In the genomic region with DNA sequence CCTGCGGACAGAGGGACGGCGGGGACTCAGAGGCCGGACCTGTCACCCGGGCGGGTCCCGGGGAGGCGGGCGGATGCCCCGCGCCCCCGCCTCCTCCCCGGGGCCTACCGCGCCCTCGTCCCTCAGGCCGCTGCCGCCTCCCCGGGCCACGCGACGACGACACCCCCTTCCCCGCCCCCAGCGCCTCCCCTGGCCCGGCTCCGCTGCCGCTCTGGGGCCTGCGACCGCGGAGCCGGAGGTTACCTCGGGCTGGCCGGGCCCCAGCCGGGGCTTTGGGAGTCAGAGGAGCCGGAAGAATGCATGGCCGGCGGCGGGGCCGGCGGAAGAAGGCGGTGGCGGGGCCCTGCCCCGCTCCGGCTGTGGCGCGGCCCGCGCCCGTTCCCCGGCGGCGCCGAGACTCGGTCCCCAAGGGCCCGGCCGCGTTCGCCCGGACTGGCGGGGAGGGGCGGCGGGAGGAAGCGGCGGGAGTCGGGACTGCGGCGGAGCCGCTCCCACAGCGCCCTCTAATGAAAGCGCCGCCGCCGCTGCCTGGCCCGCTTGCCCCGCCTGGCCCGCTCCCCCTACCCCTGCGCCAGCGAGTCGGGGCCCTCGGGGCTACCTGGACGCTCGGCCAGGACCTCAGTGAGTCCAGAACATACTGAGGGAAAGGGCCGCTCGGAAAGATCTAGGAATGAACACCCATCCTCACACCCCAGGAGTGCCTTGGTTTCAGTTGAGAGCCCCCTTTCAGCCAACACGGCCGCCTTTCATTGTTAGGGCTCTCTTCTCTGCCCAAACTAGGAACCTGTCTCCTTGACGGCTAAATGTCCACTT, we compare ENCODE assay signal across 8 cellular contexts. TPM values are rescaled to one million over a fixed set of nuclear protein-coding genes. Genes with fewer than 3 reads are reported as not detected.
DNase-seq lines count a peak whose midpoint lies in the region; ATAC-seq and TF ChIP-seq lines count a peak whose summit lies in the region.

A gene with protein sequence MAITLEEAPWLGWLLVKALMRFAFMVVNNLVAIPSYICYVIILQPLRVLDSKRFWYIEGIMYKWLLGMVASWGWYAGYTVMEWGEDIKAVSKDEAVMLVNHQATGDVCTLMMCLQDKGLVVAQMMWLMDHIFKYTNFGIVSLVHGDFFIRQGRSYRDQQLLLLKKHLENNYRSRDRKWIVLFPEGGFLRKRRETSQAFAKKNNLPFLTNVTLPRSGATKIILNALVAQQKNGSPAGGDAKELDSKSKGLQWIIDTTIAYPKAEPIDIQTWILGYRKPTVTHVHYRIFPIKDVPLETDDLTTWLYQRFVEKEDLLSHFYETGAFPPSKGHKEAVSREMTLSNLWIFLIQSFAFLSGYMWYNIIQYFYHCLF (minus strand): TSS at position 434 of the 813 bp plus-strand sequence. CDS start 1,467 bp downstream, outside the sequence.

- TF ChIP-seq CTCF in foreskin fibroblast (IDR thresholded peaks at IDR 0.05; ENCODE audit: low read depth, low read length) (peak; percentile 51), neural progenitor cell (IDR thresholded peaks at IDR 0.05) (peak; percentile 48)

- peak within 1 kb of the TSS; percentile 61 to 77 for H3K4me3 ChIP-seq in foreskin fibroblast (ENCODE audit: low read depth in 1 of 2, low read length in 2 of 2)
- peak within 1 kb of the TSS; percentile 81 for H3K4me3 ChIP-seq in neural progenitor cell
- peak within 1 kb of the TSS; percentile 79 to 88 (median 79) for H3K4me3 ChIP-seq in subcutaneous abdominal adipose tissue (ENCODE audit: low read depth in 1 of 5, low read length in 5 of 5)

- peak within 1 kb of the TSS; percentile 94 for H3K4me3 Mint-ChIP-seq in neural progenitor cell

- H3K4me2 ChIP-seq in neural progenitor cell, result peak within 1 kb of the TSS; percentile 85

- H3K4me1 ChIP-seq in neural progenitor cell, result peaks cover 7% of the 10 kb centered on the region
- H3K4me1 ChIP-seq in subcutaneous abdominal adipose tissue (ENCODE audit: control insufficient read depth in 5 of 5, insufficient read depth in 5 of 5, low read length in 5 of 5), result peaks cover 0 to 48% (median 29%) of the 10 kb centered on the region in 5 donors

- DNase-seq in DMS153 treated with DMSO at 0.1 percent for 48 hours (lab: John Stamatoyannopoulos, UW; ENCODE audit: unreplicated experiment) (peak; percentile 88), HuH-7.5 (ENCODE audit: low spot score) (peak; percentile 63), SIG-M5 (lab: John Stamatoyannopoulos, UW) (peak; percentile 23), activated gamma-delta T cell treated with Interleukin-2 at 50 U/mL for 16 hours (peak; percentile 66), foreskin fibroblast (peak; percentile 61 to 89), neural progenitor cell (ENCODE audit: low spot score) (peak; percentile 93)

- H3K27ac Mint-ChIP-seq in neural progenitor cell, result peak within 1 kb of the TSS; percentile 86

- peaks cover 3% of the 10 kb centered on the region for H3F3A ChIP-seq in neural progenitor cell (ENCODE audit: low read depth)

- H3K9me3 Mint-ChIP-seq in neural progenitor cell, result no peaks in the 10 kb centered on the region

- no peaks in the 10 kb centered on the region for H3K36me3 Mint-ChIP-seq in neural progenitor cell

- peaks cover 11% of the 10 kb centered on the region for H3K4me1 Mint-ChIP-seq in neural progenitor cell

- peak; percentile 70 for ATAC-seq in GM21447 (IDR thresholded peaks at IDR 0.05; ENCODE audit: unreplicated experiment)

- no peak within 1 kb of the TSS for H3K27ac ChIP-seq in neural progenitor cell
- peak within 1 kb of the TSS; percentile 88 for H3K27ac ChIP-seq in subcutaneous abdominal adipose tissue (ENCODE audit: low read depth, low read length)

- H4K20me1 ChIP-seq in neural progenitor cell (ENCODE audit: low read depth), result peaks cover 14% of the 10 kb centered on the region

- no peaks in the 10 kb centered on the region for H3K9me3 ChIP-seq in neural progenitor cell (ENCODE audit: low read depth)
- no peaks in the 10 kb centered on the region for H3K9me3 ChIP-seq in subcutaneous abdominal adipose tissue (ENCODE audit: control insufficient read depth in 5 of 5, low read length in 5 of 5)

- H3K36me3 ChIP-seq in neural progenitor cell (no peaks in the 10 kb centered on the region), subcutaneous abdominal adipose tissue (ENCODE audit: control insufficient read depth in 5 of 5, insufficient read depth in 5 of 5, low read length in 5 of 5) (peaks cover 0 to 6% (median 0%) of the 10 kb centered on the region in 5 donors)

- H3K9ac ChIP-seq in neural progenitor cell (no peak within 1 kb of the TSS), subcutaneous abdominal adipose tissue (ENCODE audit: low read length in 5 of 5) (peak within 1 kb of the TSS; percentile 79 to 90 (median 86))

- peaks cover 49% of the 10 kb centered on the region for H3K27me3 ChIP-seq in neural progenitor cell
- no peaks in the 10 kb centered on the region for H3K27me3 ChIP-seq in subcutaneous abdominal adipose tissue (ENCODE audit: control insufficient read depth in 5 of 5, insufficient read depth in 4 of 5, low read length in 5 of 5)

- H3K79me2 ChIP-seq in neural progenitor cell (ENCODE audit: low read depth), result no peaks in the 10 kb centered on the region

- H2AFZ ChIP-seq in neural progenitor cell (replicated peaks), result peak within 1 kb of the TSS; percentile 96

- H3K27me3 Mint-ChIP-seq in neural progenitor cell (ENCODE audit: insufficient read depth, low read depth), result peaks cover 7% of the 10 kb centered on the region

RNA-seq across cellular contexts. Expression of the gene that starts here (rescaled TPM):
- total RNA-seq in neural progenitor cell (ENCODE audit: low replicate concordance), result 3.8 and 5.7 TPM in 2 replicates

Comparison
In these comparisons a context has a peak if more than half of its experiments do, and no peak if none do; other contexts are left out.
1. DNase-seq: peak in every context shown above with its lines; median percentile 93 in neural progenitor cell; 88 in DMS153 treated with DMSO at 0.1 percent for 48 hours; 75 in foreskin fibroblast; 66 in activated gamma-delta T cell treated with Interleukin-2 at 50 U/mL for 16 hours; 63 in HuH-7.5; 23 in SIG-M5.